32 cellular contexts compared by ENCODE assay signal in genomic region chr4:179040259-179040658, GRCh38.
"Had no signal": no experiment of that assay in that cellular context is flagged by ENCODE, and none has a peak within 500 bp of the region (broad histone marks: within the 10 kb centered on the region; RNA-seq: fewer than 3 reads in every experiment).

No MANE protein-coding gene starts in this region.

- H3K4me3 Mint-ChIP-seq: activated naive CD4-positive, alpha-beta T cell treated with anti-CD3 and anti-CD28 coated beads, Interleukin-2, amount 10 ng/mL, durations not matched to agents 7 days and 5 days; activated T-helper 1 cell treated with anti-CD3 and anti-CD28 coated beads, Interleukin-12 subunit alpha, Interleukin-12 subunit beta, Interleukin-2, Interleukin-4 antibody, amounts not matched to agents 30 ng/mL and 10 ng/mL and 1 ng/mL, durations not matched to agents 14 hours and 24 hours and 36 hours; effector memory CD8-positive, alpha-beta T cell; natural killer cell treated with Interleukin-12 subunit alpha and Interleukin-12 subunit beta and Interleukin-15 and Interleukin-18, amount 100 ng/mL, for 72 hours had no signal

- H3K27me3 Mint-ChIP-seq: activated naive CD4-positive, alpha-beta T cell treated with anti-CD3 and anti-CD28 coated beads, Interleukin-2, amount 10 ng/mL, durations not matched to agents 7 days and 5 days; effector memory CD8-positive, alpha-beta T cell; natural killer cell treated with Interleukin-12 subunit alpha and Interleukin-12 subunit beta and Interleukin-15 and Interleukin-18, amount 100 ng/mL, for 72 hours; progenitor cell of endocrine pancreas had no signal

- H3K36me3 ChIP-seq: brain microvascular endothelial cell, gastrocnemius medialis, left lung, lower lobe of right lung, ovary, transverse colon had no signal

- H3K4me1 ChIP-seq: gastrocnemius medialis, left lung, lower lobe of right lung, testis, transverse colon had no signal

- ATAC-seq: activated CD4-positive, CD25-positive, alpha-beta regulatory T cell treated with anti-CD3 and anti-CD28 coated beads, Interleukin-2, amount 50 U/mL, for 24 hours; effector memory CD8-positive, alpha-beta T cell; gastrocnemius medialis; left lung; lower lobe of right lung; natural killer cell treated with Interleukin-12 subunit alpha and Interleukin-12 subunit beta and Interleukin-15 and Interleukin-18, amount 100 ng/mL, for 72 hours; sciatic nerve; stimulated activated naive CD8-positive, alpha-beta T cell treated with anti-CD3 and anti-CD28 coated beads, Interleukin-15, Interleukin-2, amounts not matched to agents 100 U/mL and 50 U/mL, for 24 hours had no signal

- H3K27ac Mint-ChIP-seq: activated naive CD4-positive, alpha-beta T cell treated with anti-CD3 and anti-CD28 coated beads, Interleukin-2, amount 10 ng/mL, durations not matched to agents 7 days and 5 days; activated T-helper 1 cell treated with anti-CD3 and anti-CD28 coated beads, Interleukin-12 subunit alpha, Interleukin-12 subunit beta, Interleukin-2, Interleukin-4 antibody, amounts not matched to agents 30 ng/mL and 10 ng/mL and 1 ng/mL, durations not matched to agents 14 hours and 24 hours and 36 hours; effector memory CD8-positive, alpha-beta T cell; natural killer cell treated with Interleukin-12 subunit alpha and Interleukin-12 subunit beta and Interleukin-15 and Interleukin-18, amount 100 ng/mL, for 72 hours; progenitor cell of endocrine pancreas had no signal

- H3K9me3 Mint-ChIP-seq: activated T-helper 1 cell treated with anti-CD3 and anti-CD28 coated beads, Interleukin-12 subunit alpha, Interleukin-12 subunit beta, Interleukin-2, Interleukin-4 antibody, amounts not matched to agents 30 ng/mL and 10 ng/mL and 1 ng/mL, durations not matched to agents 14 hours and 24 hours and 36 hours had no signal

- H3K27ac ChIP-seq: brain microvascular endothelial cell, coronary artery, dorsolateral prefrontal cortex, gastrocnemius medialis, left lung, lower lobe of right lung, ovary, skin epidermis, testis, transverse colon, VCaP had no signal

- H3K9me3 ChIP-seq: left lung, lower lobe of right lung, ovary, testis, transverse colon had no signal

- H3K4me1 Mint-ChIP-seq: activated naive CD4-positive, alpha-beta T cell treated with anti-CD3 and anti-CD28 coated beads, Interleukin-2, amount 10 ng/mL, durations not matched to agents 7 days and 5 days had no signal

- DNase-seq: activated CD4-positive, alpha-beta T cell treated with anti-CD3 and anti-CD28 coated beads for 48 hours; activated CD4-positive, alpha-beta T cell treated with anti-CD3 and anti-CD28 coated beads, Interleukin-2, amount 50 U/mL, for 48 hours; activated CD8-positive, alpha-beta memory T cell treated with anti-CD3 and anti-CD28 coated beads for 24 hours; activated CD8-positive, alpha-beta memory T cell treated with anti-CD3 and anti-CD28 coated beads, Interleukin-2, amount 50 U/mL, for 4 hours; activated effector memory CD4-positive, alpha-beta T cell treated with anti-CD3 and anti-CD28 coated beads, Interleukin-2, amount 50 U/mL, for 16 hours; activated naive CD4-positive, alpha-beta T cell treated with anti-CD3 and anti-CD28 coated beads, Interleukin-2, amount 10 ng/mL, durations not matched to agents 7 days and 5 days; activated T-cell treated with anti-CD3 and anti-CD28 coated beads, Interleukin-2, amount 50 U/mL, for 1 hour; amniotic stem cell; brain microvascular endothelial cell; dorsolateral prefrontal cortex; effector memory CD8-positive, alpha-beta T cell; erythroblast; gastrocnemius medialis; glutamatergic neuron; kidney glomerular epithelial cell; left lung; lower lobe of right lung; mesenchymal stem cell; ovary; stimulated activated CD4-positive, alpha-beta T cell treated with anti-CD3 and anti-CD28 coated beads, Interleukin-12 subunit alpha, Interleukin-12 subunit beta, amount 100 ng/mL, for 4 hours; stimulated activated CD4-positive, alpha-beta T cell treated with anti-CD3 and anti-CD28 coated beads, Interleukin-4, amount 100 ng/mL, for 1 hour; stimulated activated naive CD8-positive, alpha-beta T cell treated with anti-CD3 and anti-CD28 coated beads, Interleukin-15, Interleukin-2, amounts not matched to agents 100 U/mL and 50 U/mL, for 24 hours; testis; transverse colon had no signal

- H3K36me3 Mint-ChIP-seq: activated naive CD4-positive, alpha-beta T cell treated with anti-CD3 and anti-CD28 coated beads, Interleukin-2, amount 10 ng/mL, durations not matched to agents 7 days and 5 days; natural killer cell treated with Interleukin-12 subunit alpha and Interleukin-12 subunit beta and Interleukin-15 and Interleukin-18, amount 100 ng/mL, for 72 hours had no signal

- H3K4me3 ChIP-seq: coronary artery, dorsolateral prefrontal cortex, gastrocnemius medialis, left lung, lower lobe of right lung, ovary, skin epidermis, testis, transverse colon had no signal

- H3K27me3 ChIP-seq: brain microvascular endothelial cell, dorsolateral prefrontal cortex, gastrocnemius medialis, left lung, ovary, testis, transverse colon had no signal
